Comparison of ENCODE assay signal across 1 cellular context in genomic region chr6:26285143-26286134, GRCh38.
A peak's percentile ranks its signal among the peaks of the same experiment; 100 is the strongest.
TF ChIP-seq lines count a peak whose summit lies in the region.

No MANE protein-coding gene starts in this region.

TF ChIP-seq in A549, 52 proteins besides CTCF, POLR2A, EP300 and RAD21 (continued from another document):
- TF ChIP-seq REST (IDR thresholded peaks at IDR 0.05): peak; percentile 42; the same call in 1 of the 2 replicates
- TF ChIP-seq CEBPB (IDR thresholded peaks at IDR 0.05): peak in 1 of 2 experiments; percentile 53; a peak in 2 of 4 replicates
- TF ChIP-seq CHD2 (IDR thresholded peaks at IDR 0.05; ENCODE audit: low read length, partially characterized antibody): peak; percentile 32
- peak; percentile 58 for TF ChIP-seq MAX (IDR thresholded peaks at IDR 0.05)
- peak; percentile 98 for TF ChIP-seq BCL3 (IDR thresholded peaks at IDR 0.05)
- TF ChIP-seq HOXA7 (CRISPR knock-in tag; IDR thresholded peaks at IDR 0.05): 0 out of 2 replicates have a peak, but pooled peaks have one; percentile 62
- no peak for TF ChIP-seq RFX5 (IDR thresholded peaks at IDR 0.05)
